In genomic region chr10:47340613-47341170, GRCh38 we compare ENCODE assay signal across 9 cellular contexts. TPM values are rescaled to one million over a fixed set of nuclear protein-coding genes. Genes with fewer than 3 reads are reported as not detected.
A peak's percentile ranks its signal among the peaks of the same experiment; 100 is the strongest.
DNase-seq lines count a peak whose midpoint lies in the region; ATAC-seq and TF ChIP-seq lines count a peak whose summit lies in the region.
"Had no signal": no experiment of that assay in that cellular context is flagged by ENCODE, and none has a peak within 500 bp of the region (broad histone marks: within the 10 kb centered on the region; RNA-seq: fewer than 3 reads in every experiment).

No MANE protein-coding gene starts in this region.

- peak; percentile 98 for TF ChIP-seq CTCF in activated B cell treated with CpG ODN at 0.5 μM for 24 hours (IDR thresholded peaks at IDR 0.05)
- TF ChIP-seq CTCF in left lung (IDR thresholded peaks at IDR 0.05): peak; percentile 87 to 92

- POLR2A ChIA-PET in activated B cell treated with CpG ODN at 0.5 μM for 24 hours (lab: Charles Lee): no interaction called here

- ATAC-seq in activated B cell treated with CpG ODN at 0.5 μM for 24 hours (ENCODE audit: low read depth) (peak; percentile 47), left lung (peak; percentile 96), HG03571 (IDR thresholded peaks at IDR 0.05; ENCODE audit: unreplicated experiment) (no peak)
- ATAC-seq in central memory CD8-positive, alpha-beta T cell (replicated peaks; ENCODE audit: extremely low read depth, poor library complexity, severe bottlenecking): peak; percentile 32

- no peak overlapping the region for H3K27ac ChIP-seq in left lung
- H3K27ac ChIP-seq: epithelial cell of prostate had no signal

- H3K4me1 Mint-ChIP-seq in activated B cell treated with CpG ODN at 0.5 μM for 24 hours: peaks cover 6% of the 10 kb centered on the region
- peaks cover 6% of the 10 kb centered on the region for H3K4me1 Mint-ChIP-seq in central memory CD8-positive, alpha-beta T cell

- H3K9me3 ChIP-seq in left lung: no peaks in the 10 kb centered on the region

- H3K27me3 ChIP-seq in left lung: no peaks in the 10 kb centered on the region

- no peaks in the 10 kb centered on the region for H3K9me3 Mint-ChIP-seq in activated B cell treated with CpG ODN at 0.5 μM for 24 hours
- H3K9me3 Mint-ChIP-seq in central memory CD8-positive, alpha-beta T cell: no peaks in the 10 kb centered on the region

- no peaks in the 10 kb centered on the region for H3K36me3 Mint-ChIP-seq in activated B cell treated with CpG ODN at 0.5 μM for 24 hours (ENCODE audit: low read depth)
- no peaks in the 10 kb centered on the region for H3K36me3 Mint-ChIP-seq in central memory CD8-positive, alpha-beta T cell (ENCODE audit: insufficient read depth)

- no peaks in the 10 kb centered on the region for H3K36me3 ChIP-seq in left lung

- intact Hi-C loops in activated B cell treated with CpG ODN at 0.5 μM for 24 hours (cut with micrococcal nuclease): loop anchor here (1.0 kb wide), 2 partner anchors 293 to 316 kb away; no protein-coding TSS in a partner anchor
- intact Hi-C loops in left lung (cut with DNase I): no loop called here

- H3K4me1 ChIP-seq in left lung: no peaks in the 10 kb centered on the region

- CTCF ChIA-PET in activated B cell treated with CpG ODN at 0.5 μM for 24 hours (lab: Charles Lee): interaction anchor here (0.7 to 1.1 kb wide), 6 partner anchors 8 to 316 kb away, joined by 3 to 6 read pairs (median 3); no protein-coding TSS in a partner anchor

- DNase-seq in DMS 273 (lab: John Stamatoyannopoulos, UW; ENCODE audit: unreplicated experiment): peak; percentile 68
- DNase-seq in DMS 273 treated with DMSO at 0.1 percent for 48 hours (lab: John Stamatoyannopoulos, UW): no peak
- DNase-seq in Jurkat, Clone E6-1 (ENCODE audit: low read depth, low spot score): peak; percentile 43
- peak; percentile 54 for DNase-seq in activated B cell treated with CpG ODN at 0.5 μM for 24 hours
- peak; percentile 38 to 42 for DNase-seq in central memory CD8-positive, alpha-beta T cell (ENCODE audit: low spot score in 2 of 2)
- DNase-seq in left lung: peak in 1 of 2 donors; percentile 47
- peak; percentile 57 to 67 (median 58) for DNase-seq in stimulated activated CD4-positive, alpha-beta T cell treated with anti-CD3 and anti-CD28 coated beads, TNF-alpha, amount 100 ng/mL, for 24 hours (ENCODE audit: low read depth in 3 of 3)

- peaks cover 15% of the 10 kb centered on the region for H3K27me3 Mint-ChIP-seq in activated B cell treated with CpG ODN at 0.5 μM for 24 hours
- H3K27me3 Mint-ChIP-seq in central memory CD8-positive, alpha-beta T cell: peaks cover 35% of the 10 kb centered on the region

- H3K4me3 Mint-ChIP-seq in activated B cell treated with CpG ODN at 0.5 μM for 24 hours: no peak overlapping the region
- H3K4me3 Mint-ChIP-seq in central memory CD8-positive, alpha-beta T cell: no peak overlapping the region

- H3K4me3 ChIP-seq in Jurkat, Clone E6-1 (ENCODE audit: low read length): no peak overlapping the region
- no peak overlapping the region for H3K4me3 ChIP-seq in left lung

- H3K27ac Mint-ChIP-seq in activated B cell treated with CpG ODN at 0.5 μM for 24 hours: no peak overlapping the region
- H3K27ac Mint-ChIP-seq in central memory CD8-positive, alpha-beta T cell (ENCODE audit: low read depth): no peak overlapping the region

RNA-seq across cellular contexts. Expression of gene RBP3, which starts 7.5 kb away (rescaled TPM):
- polyA plus RNA-seq in Jurkat, Clone E6-1 (2012; ENCODE audit: insufficient read depth, insufficient read length): not detected
- total RNA-seq in activated B cell treated with CpG ODN at 0.5 μM for 24 hours (not detected in 2 replicates), left lung (not detected)

RNA-seq across cellular contexts. Expression of gene GDF2, which starts 18.4 kb away (rescaled TPM):
- not detected for polyA plus RNA-seq in Jurkat, Clone E6-1 (2012; ENCODE audit: insufficient read depth, insufficient read length)
- total RNA-seq in activated B cell treated with CpG ODN at 0.5 μM for 24 hours (not detected in 2 replicates), left lung (not detected)

RNA-seq across cellular contexts. Expression of gene GDF10, which starts 40.7 kb away (rescaled TPM):
- not detected for polyA plus RNA-seq in Jurkat, Clone E6-1 (2012; ENCODE audit: insufficient read depth, insufficient read length)
- total RNA-seq in activated B cell treated with CpG ODN at 0.5 μM for 24 hours: not detected in 2 replicates
- 10 to 100 TPM in 1 of 2 donors, 1 to 10 TPM in 1; 9.4 to 35.2 TPM for total RNA-seq in left lung

RNA-seq across cellular contexts. Expression of gene ZNF488, which starts 43.4 kb away (rescaled TPM):
- 1.7 TPM for polyA plus RNA-seq in Jurkat, Clone E6-1 (2012; ENCODE audit: insufficient read depth, insufficient read length)
- not detected in 2 replicates for total RNA-seq in activated B cell treated with CpG ODN at 0.5 μM for 24 hours
- under 1 TPM; 0.38 to 0.73 TPM for total RNA-seq in left lung

Comparison
In these comparisons a context has a peak if more than half of its experiments do, and no peak if none do; other contexts are left out.
1. RNA of gene GDF10, which starts 40.7 kb away (total RNA-seq): 9.4 to 35.2 TPM in left lung; not detected in activated B cell treated with CpG ODN at 0.5 μM for 24 hours; every median in the first group is over 10 times any median in the second.